Comparison of ENCODE assay signal across 1 cellular context in genomic region chr13:64266024-64266423, GRCh38.
TF ChIP-seq lines count a peak whose summit lies in the region.

No MANE protein-coding gene starts in this region.

TF ChIP-seq in K562, 482 proteins besides CTCF, POLR2A, EP300 and RAD21 (continued from another document):
- TF ChIP-seq, protein P1, sequence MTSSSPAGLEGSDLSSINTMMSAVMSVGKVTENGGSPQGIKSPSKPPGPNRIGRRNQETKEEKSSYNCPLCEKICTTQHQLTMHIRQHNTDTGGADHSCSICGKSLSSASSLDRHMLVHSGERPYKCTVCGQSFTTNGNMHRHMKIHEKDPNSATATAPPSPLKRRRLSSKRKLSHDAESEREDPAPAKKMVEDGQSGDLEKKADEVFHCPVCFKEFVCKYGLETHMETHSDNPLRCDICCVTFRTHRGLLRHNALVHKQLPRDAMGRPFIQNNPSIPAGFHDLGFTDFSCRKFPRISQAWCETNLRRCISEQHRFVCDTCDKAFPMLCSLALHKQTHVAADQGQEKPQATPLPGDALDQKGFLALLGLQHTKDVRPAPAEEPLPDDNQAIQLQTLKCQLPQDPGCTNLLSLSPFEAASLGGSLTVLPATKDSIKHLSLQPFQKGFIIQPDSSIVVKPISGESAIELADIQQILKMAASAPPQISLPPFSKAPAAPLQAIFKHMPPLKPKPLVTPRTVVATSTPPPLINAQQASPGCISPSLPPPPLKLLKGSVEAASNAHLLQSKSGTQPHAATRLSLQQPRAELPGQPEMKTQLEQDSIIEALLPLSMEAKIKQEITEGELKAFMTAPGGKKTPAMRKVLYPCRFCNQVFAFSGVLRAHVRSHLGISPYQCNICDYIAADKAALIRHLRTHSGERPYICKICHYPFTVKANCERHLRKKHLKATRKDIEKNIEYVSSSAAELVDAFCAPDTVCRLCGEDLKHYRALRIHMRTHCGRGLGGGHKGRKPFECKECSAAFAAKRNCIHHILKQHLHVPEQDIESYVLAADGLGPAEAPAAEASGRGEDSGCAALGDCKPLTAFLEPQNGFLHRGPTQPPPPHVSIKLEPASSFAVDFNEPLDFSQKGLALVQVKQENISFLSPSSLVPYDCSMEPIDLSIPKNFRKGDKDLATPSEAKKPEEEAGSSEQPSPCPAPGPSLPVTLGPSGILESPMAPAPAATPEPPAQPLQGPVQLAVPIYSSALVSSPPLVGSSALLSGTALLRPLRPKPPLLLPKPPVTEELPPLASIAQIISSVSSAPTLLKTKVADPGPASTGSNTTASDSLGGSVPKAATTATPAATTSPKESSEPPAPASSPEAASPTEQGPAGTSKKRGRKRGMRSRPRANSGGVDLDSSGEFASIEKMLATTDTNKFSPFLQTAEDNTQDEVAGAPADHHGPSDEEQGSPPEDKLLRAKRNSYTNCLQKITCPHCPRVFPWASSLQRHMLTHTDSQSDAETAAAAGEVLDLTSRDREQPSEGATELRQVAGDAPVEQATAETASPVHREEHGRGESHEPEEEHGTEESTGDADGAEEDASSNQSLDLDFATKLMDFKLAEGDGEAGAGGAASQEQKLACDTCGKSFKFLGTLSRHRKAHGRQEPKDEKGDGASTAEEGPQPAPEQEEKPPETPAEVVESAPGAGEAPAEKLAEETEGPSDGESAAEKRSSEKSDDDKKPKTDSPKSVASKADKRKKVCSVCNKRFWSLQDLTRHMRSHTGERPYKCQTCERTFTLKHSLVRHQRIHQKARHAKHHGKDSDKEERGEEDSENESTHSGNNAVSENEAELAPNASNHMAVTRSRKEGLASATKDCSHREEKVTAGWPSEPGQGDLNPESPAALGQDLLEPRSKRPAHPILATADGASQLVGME (CRISPR knock-in tag; IDR thresholded peaks at IDR 0.05) = no peak
- no peak for TF ChIP-seq KAT8 (IDR thresholded peaks at IDR 0.05; ENCODE audit: low read depth)
- TF ChIP-seq CBX2 (IDR thresholded peaks at IDR 0.05; ENCODE audit: insufficient read depth, low read length, poor library complexity, severe bottlenecking) = no peak
